Comparison of ENCODE assay signal across 19 cellular contexts in genomic region chr20:25486377-25486776, GRCh38.
DNase-seq lines count a peak whose midpoint lies in the region; ATAC-seq, FAIRE-seq and TF ChIP-seq lines count a peak whose summit lies in the region.
"Had no signal": no experiment of that assay in that cellular context is flagged by ENCODE, and none has a peak within 500 bp of the region (broad histone marks: within the 10 kb centered on the region; RNA-seq: fewer than 3 reads in every experiment).

No MANE protein-coding gene starts in this region.

- FAIRE-seq in endothelial cell of umbilical vein (lab: Jason Lieb, UNC), result no peak
- FAIRE-seq: HTR-8/SVneo, islet of Langerhans had no signal

- no TSS peak for BruUV-seq in endothelial cell of umbilical vein (replicated peaks; lab: Mats Ljungman, UMichigan)

- H3K9me2 ChIP-seq in SK-N-SH, result no peaks in the 10 kb centered on the region

- no peak for ATAC-seq in SK-N-SH treated with all-trans-retinoic acid at 6 μM for 48 hours
- no peak for ATAC-seq in GM19351 (IDR thresholded peaks at IDR 0.05; ENCODE audit: unreplicated experiment)

- H3K9me3 ChIP-seq in SK-N-SH, result no peaks in the 10 kb centered on the region
- H3K9me3 ChIP-seq in endothelial cell of umbilical vein (replicated peaks; ENCODE audit: control insufficient read depth, insufficient read depth, low read length), result no peaks in the 10 kb centered on the region
- H3K9me3 ChIP-seq in osteoblast (ENCODE audit: low read depth, low read length), result no peaks in the 10 kb centered on the region
- no peaks in the 10 kb centered on the region for H3K9me3 ChIP-seq in prostate gland
- H3K9me3 ChIP-seq: esophagus muscularis mucosa, spleen, upper lobe of left lung had no signal

- TF ChIP-seq POLR2A in NB4 (IDR thresholded peaks at IDR 0.05; ENCODE audit: extremely low read depth, insufficient read length) (no peak), endothelial cell of umbilical vein (IDR thresholded peaks at IDR 0.05; ENCODE audit: low read depth, low read length) (no peak), prostate gland (IDR thresholded peaks at IDR 0.05) (no peak)

- H4K20me1 ChIP-seq in SK-N-SH (ENCODE audit: insufficient read depth), result no peaks in the 10 kb centered on the region
- no peaks in the 10 kb centered on the region for H4K20me1 ChIP-seq in endothelial cell of umbilical vein (replicated peaks; ENCODE audit: control insufficient read depth, extremely low read depth, insufficient read depth, low read length)
- H4K20me1 ChIP-seq in osteoblast (ENCODE audit: insufficient read depth, low read length), result no peaks in the 10 kb centered on the region

- POLR2A ChIA-PET in SK-N-SH (lab: Yijun Ruan, JAX) (no interaction called here), endothelial cell of umbilical vein (lab: Charles Lee) (interaction anchor here (0.6 kb wide), 1 partner anchor 101 kb away, joined by 7 read pairs; no protein-coding TSS in a partner anchor)

- H3K27me3 ChIP-seq in SK-N-SH (ENCODE audit: insufficient read depth) (no peaks in the 10 kb centered on the region), endothelial cell of umbilical vein (ENCODE audit: control insufficient read depth in 2 of 2, insufficient read depth in 2 of 2, low read length in 2 of 2) (no peaks in the 10 kb centered on the region), osteoblast (ENCODE audit: insufficient read depth, low read length) (no peaks in the 10 kb centered on the region), prostate gland (replicated peaks; ENCODE audit: insufficient read depth) (no peaks in the 10 kb centered on the region)
- H3K27me3 ChIP-seq: esophagus muscularis mucosa, spleen, upper lobe of left lung had no signal

- peaks cover 7 to 48% of the 10 kb centered on the region in 2 experiments for H3K36me3 ChIP-seq in SK-N-SH (replicated peaks in 1 of 2; ENCODE audit: control insufficient read depth in 1 of 2, insufficient read depth in 2 of 2, low read length in 1 of 2)
- H3K36me3 ChIP-seq in endothelial cell of umbilical vein (ENCODE audit: control insufficient read depth in 2 of 2, extremely low read depth in 1 of 2, insufficient read depth in 2 of 2, low read length in 2 of 2), result peaks cover 0 to 22% of the 10 kb centered on the region in 2 experiments
- peaks cover 15% of the 10 kb centered on the region for H3K36me3 ChIP-seq in osteoblast (ENCODE audit: insufficient read depth, low read length)
- no peaks in the 10 kb centered on the region for H3K36me3 ChIP-seq in prostate gland

- no peaks in the 10 kb centered on the region for H3F3A ChIP-seq in SK-N-SH (replicated peaks; ENCODE audit: insufficient read depth)

- CTCF ChIA-PET in SK-N-SH (lab: Yijun Ruan, JAX) (no interaction called here), endothelial cell of umbilical vein (lab: Charles Lee) (interaction anchor here (1.8 kb wide), 1 partner anchor 87 kb away, joined by 4 read pairs; no protein-coding TSS in a partner anchor)

- intact Hi-C loops in endothelial cell of umbilical vein (cut with micrococcal nuclease) (loop anchor here (5.0 kb wide), 1 partner anchor 86 kb away; no protein-coding TSS in a partner anchor), prostate gland (cut with DNase I) (no loop called here)

- H3K9ac ChIP-seq in SK-N-SH (no peak overlapping the region), endothelial cell of umbilical vein (replicated peaks; ENCODE audit: extremely low read depth, insufficient read depth, low read length) (no peak overlapping the region)

- H2AFZ ChIP-seq in SK-N-SH (ENCODE audit: low read depth) (no peak overlapping the region), endothelial cell of umbilical vein (ENCODE audit: low read depth, low read length) (no peak overlapping the region), osteoblast (ENCODE audit: low read length) (no peak overlapping the region)

- no peak for TF ChIP-seq CTCF in SK-N-SH (IDR thresholded peaks at IDR 0.05)
- TF ChIP-seq CTCF in NB4 (IDR thresholded peaks at IDR 0.05; ENCODE audit: low read depth, low read length), result no peak
- TF ChIP-seq CTCF in endothelial cell of umbilical vein (IDR thresholded peaks at IDR 0.05; ENCODE audit: extremely low read depth in 1 of 2, insufficient read depth in 1 of 2, low read depth in 1 of 2, low read length in 2 of 2), result no peak
- no peak for TF ChIP-seq CTCF in osteoblast (IDR thresholded peaks at IDR 0.05; ENCODE audit: extremely low read depth, low read depth, low read length)
- TF ChIP-seq CTCF in prostate gland (IDR thresholded peaks at IDR 0.05), result no peak

- H3K4me2 ChIP-seq in SK-N-SH (no peak overlapping the region), endothelial cell of umbilical vein (ENCODE audit: insufficient read depth, low read length) (no peak overlapping the region), osteoblast (ENCODE audit: insufficient read depth, low read length) (no peak overlapping the region)

- H3K27ac ChIP-seq in SK-N-SH (ENCODE audit: low read depth in 2 of 2, low read length in 1 of 2) (no peak overlapping the region), endothelial cell of umbilical vein (ENCODE audit: insufficient read depth, low read depth, low read length) (no peak overlapping the region), osteoblast (ENCODE audit: low read depth, low read length) (no peak overlapping the region), prostate gland (no peak overlapping the region)
- H3K27ac ChIP-seq: 22Rv1, esophagus muscularis mucosa, upper lobe of left lung had no signal

- dilution Hi-C loops in endothelial cell of umbilical vein (cut with MboI; ENCODE audit: extremely low pct_ligation_motif_present, low sequenced_read_pairs), result no loop called here

- no peak for TF ChIP-seq RAD21 in SK-N-SH (IDR thresholded peaks at IDR 0.05; ENCODE audit: low read length)

- H3K9me1 ChIP-seq in endothelial cell of umbilical vein (replicated peaks; ENCODE audit: control insufficient read depth, extremely low read depth, insufficient read depth, low read length), result no peaks in the 10 kb centered on the region

- H3K4me1 ChIP-seq in SK-N-SH (ENCODE audit: control insufficient read depth in 1 of 2, insufficient read depth in 2 of 2, low read depth in 1 of 2, low read length in 1 of 2), result peaks cover 4% of the 10 kb centered on the region in 2 experiments; a peak in 2 of 4 replicates
- H3K4me1 ChIP-seq in endothelial cell of umbilical vein (ENCODE audit: control insufficient read depth, extremely low read depth, insufficient read depth, low read length), result peaks cover 33% of the 10 kb centered on the region
- no peaks in the 10 kb centered on the region for H3K4me1 ChIP-seq in osteoblast (ENCODE audit: insufficient read depth, low read length)
- no peaks in the 10 kb centered on the region for H3K4me1 ChIP-seq in prostate gland (replicated peaks)
- H3K4me1 ChIP-seq: upper lobe of left lung had no signal

- H3K79me2 ChIP-seq in SK-N-SH (ENCODE audit: insufficient read depth) (no peaks in the 10 kb centered on the region), endothelial cell of umbilical vein (ENCODE audit: control insufficient read depth, insufficient read depth, low read length) (no peaks in the 10 kb centered on the region), osteoblast (ENCODE audit: insufficient read depth, low read length) (no peaks in the 10 kb centered on the region)

- H3K4me3 ChIP-seq in SK-N-SH (ENCODE audit: low read depth in 2 of 2, low read length in 1 of 2), result no peak overlapping the region
- no peak overlapping the region for H3K4me3 ChIP-seq in NB4 (ENCODE audit: low read depth, low read length)
- no peak overlapping the region for H3K4me3 ChIP-seq in endothelial cell of umbilical vein (replicated peaks in 1 of 3; ENCODE audit: insufficient read depth in 1 of 3, low read depth in 1 of 3, low read length in 3 of 3)
- no peak overlapping the region for H3K4me3 ChIP-seq in osteoblast (ENCODE audit: insufficient read depth, low read length)
- no peak overlapping the region for H3K4me3 ChIP-seq in prostate gland
- H3K4me3 ChIP-seq: esophagus muscularis mucosa, spleen, upper lobe of left lung had no signal

- no peak for TF ChIP-seq EP300 in SK-N-SH (IDR thresholded peaks at IDR 0.05; ENCODE audit: borderline replicate concordance in 1 of 2, low read depth in 1 of 2, low read length in 1 of 2)

- 54% methylated on average over 6 of the region's 9 CpGs for WGBS in SK-N-SH (ENCODE audit: low lambda C conversion rate)
- WGBS in prostate gland, result 46% methylated on average over 9 of the region's 9 CpGs

- peak; percentile 61 for DNase-seq in SK-N-SH
- DNase-seq in NB4 (ENCODE audit: low read depth), result peak; percentile 24
- DNase-seq in endothelial cell of umbilical vein (ENCODE audit: low read depth, low spot score), result peak; percentile 15
- peak; percentile 67 for DNase-seq in osteoblast (ENCODE audit: insufficient read length, low spot score, missing footprints)
- DNase-seq in middle frontal gyrus (ENCODE audit: extremely low spot score, low spot score), result no peak
- DNase-seq in prostate gland (ENCODE audit: low spot score), result no peak
- DNase-seq: activated CD4-positive, alpha-beta T cell treated with anti-CD3 and anti-CD28 coated beads for 48 hours; activated effector memory CD4-positive, alpha-beta T cell treated with Interleukin-2 at 50 U/mL for 16 hours; Calu3; cerebellar nuclear complex; NCI-H1417; spleen had no signal

TF ChIP-seq in SK-N-SH, 30 proteins besides CTCF, POLR2A, EP300 and RAD21:
- TF ChIP-seq NFIC (IDR thresholded peaks at IDR 0.05; ENCODE audit: borderline replicate concordance), result no peak
TF ChIP-seq in SK-N-SH: peak in this region for 0.

TF ChIP-seq in SK-N-SH treated with all-trans-retinoic acid at 6 μM for 48 hours, 23 proteins besides CTCF, POLR2A, EP300 and RAD21 (continues in another document):
- TF ChIP-seq TCF4 (CRISPR knock-in tag; IDR thresholded peaks at IDR 0.05; ENCODE audit: borderline replicate concordance) (no peak), BACH2 (CRISPR knock-in tag; IDR thresholded peaks at IDR 0.05; ENCODE audit: borderline replicate concordance) (no peak), OSR1 (CRISPR knock-in tag; IDR thresholded peaks at IDR 0.05) (no peak), ISL1 (CRISPR knock-in tag; IDR thresholded peaks at IDR 0.05) (no peak), ZFP3 (CRISPR knock-in tag; IDR thresholded peaks at IDR 0.05) (no peak), PPARA (CRISPR knock-in tag; IDR thresholded peaks at IDR 0.05; ENCODE audit: borderline replicate concordance) (no peak)

TF ChIP-seq in endothelial cell of umbilical vein, 7 proteins besides CTCF, POLR2A, EP300 and RAD21 (continues in another document):
- TF ChIP-seq GATA2 (IDR thresholded peaks at IDR 0.05; ENCODE audit: insufficient read depth, insufficient read length, low read depth, low read length), result no peak
- TF ChIP-seq JUN (IDR thresholded peaks at IDR 0.05; ENCODE audit: borderline replicate concordance, insufficient read depth, insufficient read length, low read depth), result no peak
- no peak for TF ChIP-seq MAX (IDR thresholded peaks at IDR 0.05; ENCODE audit: insufficient read depth, insufficient read length)
- TF ChIP-seq MYC (IDR thresholded peaks at IDR 0.05; ENCODE audit: low read depth, low read length), result no peak
- no peak for TF ChIP-seq POLR2AphosphoS5 (IDR thresholded peaks at IDR 0.05; ENCODE audit: insufficient read depth, low read depth, low read length)
- TF ChIP-seq FOS (IDR thresholded peaks at IDR 0.05; ENCODE audit: borderline replicate concordance, insufficient read depth, low read length), result no peak

Comparison
In these comparisons a context has a peak if more than half of its experiments do, and no peak if none do; other contexts are left out.
1. DNase-seq: peak in SK-N-SH (single experiment), NB4 (single experiment), endothelial cell of umbilical vein (single experiment) and osteoblast (single experiment); none in middle frontal gyrus (single experiment) and prostate gland (single experiment).